ENCODE assay signal across 1 cellular context in the genomic region with DNA sequence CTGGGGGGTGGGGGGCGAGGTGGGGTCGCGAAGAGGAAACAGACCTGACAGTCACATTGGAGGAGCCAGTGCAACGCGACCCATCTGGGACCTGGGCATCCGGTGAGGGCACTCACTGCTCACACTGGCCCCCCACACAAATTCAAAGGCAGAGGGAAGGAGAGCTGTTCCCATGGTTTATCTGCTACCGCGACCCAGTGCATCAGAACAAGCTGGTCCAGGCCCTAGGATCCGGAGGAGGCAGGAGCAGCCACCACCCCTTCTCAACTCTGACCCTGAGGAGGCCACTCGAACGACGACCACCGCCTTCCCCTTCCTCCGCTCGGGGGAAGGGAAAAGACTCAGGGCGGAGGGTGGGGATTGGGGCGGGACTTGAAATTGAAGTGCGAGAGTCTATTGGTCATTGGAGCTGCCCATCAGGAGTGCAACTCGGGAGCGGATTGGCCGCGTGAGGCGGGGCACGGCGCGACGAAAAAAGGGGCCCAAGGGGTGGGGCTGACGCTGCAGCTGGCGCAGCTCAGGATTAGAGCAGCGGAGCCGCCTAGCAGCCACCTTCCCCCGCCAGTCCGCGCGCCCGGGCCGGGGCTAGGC.
TF ChIP-seq lines count a peak whose summit lies in the region.

A gene (plus strand): TSS at position 526 of the 591 bp plus-strand sequence. CDS start 155 bp downstream, outside the sequence.

TF ChIP-seq in HepG2, 621 proteins besides CTCF, POLR2A, EP300 and RAD21 (continued from another document and continues in another):
- TF ChIP-seq, protein P1, sequence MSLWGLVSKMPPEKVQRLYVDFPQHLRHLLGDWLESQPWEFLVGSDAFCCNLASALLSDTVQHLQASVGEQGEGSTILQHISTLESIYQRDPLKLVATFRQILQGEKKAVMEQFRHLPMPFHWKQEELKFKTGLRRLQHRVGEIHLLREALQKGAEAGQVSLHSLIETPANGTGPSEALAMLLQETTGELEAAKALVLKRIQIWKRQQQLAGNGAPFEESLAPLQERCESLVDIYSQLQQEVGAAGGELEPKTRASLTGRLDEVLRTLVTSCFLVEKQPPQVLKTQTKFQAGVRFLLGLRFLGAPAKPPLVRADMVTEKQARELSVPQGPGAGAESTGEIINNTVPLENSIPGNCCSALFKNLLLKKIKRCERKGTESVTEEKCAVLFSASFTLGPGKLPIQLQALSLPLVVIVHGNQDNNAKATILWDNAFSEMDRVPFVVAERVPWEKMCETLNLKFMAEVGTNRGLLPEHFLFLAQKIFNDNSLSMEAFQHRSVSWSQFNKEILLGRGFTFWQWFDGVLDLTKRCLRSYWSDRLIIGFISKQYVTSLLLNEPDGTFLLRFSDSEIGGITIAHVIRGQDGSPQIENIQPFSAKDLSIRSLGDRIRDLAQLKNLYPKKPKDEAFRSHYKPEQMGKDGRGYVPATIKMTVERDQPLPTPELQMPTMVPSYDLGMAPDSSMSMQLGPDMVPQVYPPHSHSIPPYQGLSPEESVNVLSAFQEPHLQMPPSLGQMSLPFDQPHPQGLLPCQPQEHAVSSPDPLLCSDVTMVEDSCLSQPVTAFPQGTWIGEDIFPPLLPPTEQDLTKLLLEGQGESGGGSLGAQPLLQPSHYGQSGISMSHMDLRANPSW (CRISPR knock-in tag; IDR thresholded peaks at IDR 0.05; ENCODE audit: borderline replicate concordance), result no peak
- TF ChIP-seq, protein P2, sequence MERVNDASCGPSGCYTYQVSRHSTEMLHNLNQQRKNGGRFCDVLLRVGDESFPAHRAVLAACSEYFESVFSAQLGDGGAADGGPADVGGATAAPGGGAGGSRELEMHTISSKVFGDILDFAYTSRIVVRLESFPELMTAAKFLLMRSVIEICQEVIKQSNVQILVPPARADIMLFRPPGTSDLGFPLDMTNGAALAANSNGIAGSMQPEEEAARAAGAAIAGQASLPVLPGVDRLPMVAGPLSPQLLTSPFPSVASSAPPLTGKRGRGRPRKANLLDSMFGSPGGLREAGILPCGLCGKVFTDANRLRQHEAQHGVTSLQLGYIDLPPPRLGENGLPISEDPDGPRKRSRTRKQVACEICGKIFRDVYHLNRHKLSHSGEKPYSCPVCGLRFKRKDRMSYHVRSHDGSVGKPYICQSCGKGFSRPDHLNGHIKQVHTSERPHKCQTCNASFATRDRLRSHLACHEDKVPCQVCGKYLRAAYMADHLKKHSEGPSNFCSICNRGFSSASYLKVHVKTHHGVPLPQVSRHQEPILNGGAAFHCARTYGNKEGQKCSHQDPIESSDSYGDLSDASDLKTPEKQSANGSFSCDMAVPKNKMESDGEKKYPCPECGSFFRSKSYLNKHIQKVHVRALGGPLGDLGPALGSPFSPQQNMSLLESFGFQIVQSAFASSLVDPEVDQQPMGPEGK (CRISPR knock-in tag; IDR thresholded peaks at IDR 0.05), result peak; percentile 59; the same call in 1 of the 2 replicates
- TF ChIP-seq, protein P3, sequence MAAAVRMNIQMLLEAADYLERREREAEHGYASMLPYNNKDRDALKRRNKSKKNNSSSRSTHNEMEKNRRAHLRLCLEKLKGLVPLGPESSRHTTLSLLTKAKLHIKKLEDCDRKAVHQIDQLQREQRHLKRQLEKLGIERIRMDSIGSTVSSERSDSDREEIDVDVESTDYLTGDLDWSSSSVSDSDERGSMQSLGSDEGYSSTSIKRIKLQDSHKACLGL (CRISPR knock-in tag; IDR thresholded peaks at IDR 0.05), result no peak
- no peak for TF ChIP-seq NR1H2 (CRISPR knock-in tag; IDR thresholded peaks at IDR 0.05; ENCODE audit: borderline replicate concordance, low read depth)
- TF ChIP-seq, protein P4, sequence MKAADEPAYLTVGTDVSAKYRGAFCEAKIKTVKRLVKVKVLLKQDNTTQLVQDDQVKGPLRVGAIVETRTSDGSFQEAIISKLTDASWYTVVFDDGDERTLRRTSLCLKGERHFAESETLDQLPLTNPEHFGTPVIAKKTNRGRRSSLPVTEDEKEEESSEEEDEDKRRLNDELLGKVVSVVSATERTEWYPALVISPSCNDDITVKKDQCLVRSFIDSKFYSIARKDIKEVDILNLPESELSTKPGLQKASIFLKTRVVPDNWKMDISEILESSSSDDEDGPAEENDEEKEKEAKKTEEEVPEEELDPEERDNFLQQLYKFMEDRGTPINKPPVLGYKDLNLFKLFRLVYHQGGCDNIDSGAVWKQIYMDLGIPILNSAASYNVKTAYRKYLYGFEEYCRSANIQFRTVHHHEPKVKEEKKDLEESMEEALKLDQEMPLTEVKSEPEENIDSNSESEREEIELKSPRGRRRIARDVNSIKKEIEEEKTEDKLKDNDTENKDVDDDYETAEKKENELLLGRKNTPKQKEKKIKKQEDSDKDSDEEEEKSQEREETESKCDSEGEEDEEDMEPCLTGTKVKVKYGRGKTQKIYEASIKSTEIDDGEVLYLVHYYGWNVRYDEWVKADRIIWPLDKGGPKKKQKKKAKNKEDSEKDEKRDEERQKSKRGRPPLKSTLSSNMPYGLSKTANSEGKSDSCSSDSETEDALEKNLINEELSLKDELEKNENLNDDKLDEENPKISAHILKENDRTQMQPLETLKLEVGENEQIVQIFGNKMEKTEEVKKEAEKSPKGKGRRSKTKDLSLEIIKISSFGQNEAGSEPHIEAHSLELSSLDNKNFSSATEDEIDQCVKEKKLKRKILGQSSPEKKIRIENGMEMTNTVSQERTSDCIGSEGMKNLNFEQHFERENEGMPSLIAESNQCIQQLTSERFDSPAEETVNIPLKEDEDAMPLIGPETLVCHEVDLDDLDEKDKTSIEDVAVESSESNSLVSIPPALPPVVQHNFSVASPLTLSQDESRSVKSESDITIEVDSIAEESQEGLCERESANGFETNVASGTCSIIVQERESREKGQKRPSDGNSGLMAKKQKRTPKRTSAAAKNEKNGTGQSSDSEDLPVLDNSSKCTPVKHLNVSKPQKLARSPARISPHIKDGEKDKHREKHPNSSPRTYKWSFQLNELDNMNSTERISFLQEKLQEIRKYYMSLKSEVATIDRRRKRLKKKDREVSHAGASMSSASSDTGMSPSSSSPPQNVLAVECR (CRISPR knock-in tag; IDR thresholded peaks at IDR 0.05; ENCODE audit: borderline replicate concordance), result peak; percentile 37; the same call in 1 of the 2 replicates
- no peak for TF ChIP-seq ZNF644 (CRISPR knock-in tag; IDR thresholded peaks at IDR 0.05; ENCODE audit: low read depth)
- TF ChIP-seq NRL (CRISPR knock-in tag; IDR thresholded peaks at IDR 0.05; ENCODE audit: borderline replicate concordance), result 0 out of 2 replicates have a peak, but pooled peaks have one; percentile 25
- TF ChIP-seq MAFK (conservative IDR thresholded peaks at IDR 0.05 in 1 of 2, IDR thresholded peaks at IDR 0.05 in 1 of 2; ENCODE audit: low read length in 2 of 2), result no peak
- no peak for TF ChIP-seq FOXO1 (CRISPR knock-in tag; IDR thresholded peaks at IDR 0.05)
- TF ChIP-seq, protein P5, sequence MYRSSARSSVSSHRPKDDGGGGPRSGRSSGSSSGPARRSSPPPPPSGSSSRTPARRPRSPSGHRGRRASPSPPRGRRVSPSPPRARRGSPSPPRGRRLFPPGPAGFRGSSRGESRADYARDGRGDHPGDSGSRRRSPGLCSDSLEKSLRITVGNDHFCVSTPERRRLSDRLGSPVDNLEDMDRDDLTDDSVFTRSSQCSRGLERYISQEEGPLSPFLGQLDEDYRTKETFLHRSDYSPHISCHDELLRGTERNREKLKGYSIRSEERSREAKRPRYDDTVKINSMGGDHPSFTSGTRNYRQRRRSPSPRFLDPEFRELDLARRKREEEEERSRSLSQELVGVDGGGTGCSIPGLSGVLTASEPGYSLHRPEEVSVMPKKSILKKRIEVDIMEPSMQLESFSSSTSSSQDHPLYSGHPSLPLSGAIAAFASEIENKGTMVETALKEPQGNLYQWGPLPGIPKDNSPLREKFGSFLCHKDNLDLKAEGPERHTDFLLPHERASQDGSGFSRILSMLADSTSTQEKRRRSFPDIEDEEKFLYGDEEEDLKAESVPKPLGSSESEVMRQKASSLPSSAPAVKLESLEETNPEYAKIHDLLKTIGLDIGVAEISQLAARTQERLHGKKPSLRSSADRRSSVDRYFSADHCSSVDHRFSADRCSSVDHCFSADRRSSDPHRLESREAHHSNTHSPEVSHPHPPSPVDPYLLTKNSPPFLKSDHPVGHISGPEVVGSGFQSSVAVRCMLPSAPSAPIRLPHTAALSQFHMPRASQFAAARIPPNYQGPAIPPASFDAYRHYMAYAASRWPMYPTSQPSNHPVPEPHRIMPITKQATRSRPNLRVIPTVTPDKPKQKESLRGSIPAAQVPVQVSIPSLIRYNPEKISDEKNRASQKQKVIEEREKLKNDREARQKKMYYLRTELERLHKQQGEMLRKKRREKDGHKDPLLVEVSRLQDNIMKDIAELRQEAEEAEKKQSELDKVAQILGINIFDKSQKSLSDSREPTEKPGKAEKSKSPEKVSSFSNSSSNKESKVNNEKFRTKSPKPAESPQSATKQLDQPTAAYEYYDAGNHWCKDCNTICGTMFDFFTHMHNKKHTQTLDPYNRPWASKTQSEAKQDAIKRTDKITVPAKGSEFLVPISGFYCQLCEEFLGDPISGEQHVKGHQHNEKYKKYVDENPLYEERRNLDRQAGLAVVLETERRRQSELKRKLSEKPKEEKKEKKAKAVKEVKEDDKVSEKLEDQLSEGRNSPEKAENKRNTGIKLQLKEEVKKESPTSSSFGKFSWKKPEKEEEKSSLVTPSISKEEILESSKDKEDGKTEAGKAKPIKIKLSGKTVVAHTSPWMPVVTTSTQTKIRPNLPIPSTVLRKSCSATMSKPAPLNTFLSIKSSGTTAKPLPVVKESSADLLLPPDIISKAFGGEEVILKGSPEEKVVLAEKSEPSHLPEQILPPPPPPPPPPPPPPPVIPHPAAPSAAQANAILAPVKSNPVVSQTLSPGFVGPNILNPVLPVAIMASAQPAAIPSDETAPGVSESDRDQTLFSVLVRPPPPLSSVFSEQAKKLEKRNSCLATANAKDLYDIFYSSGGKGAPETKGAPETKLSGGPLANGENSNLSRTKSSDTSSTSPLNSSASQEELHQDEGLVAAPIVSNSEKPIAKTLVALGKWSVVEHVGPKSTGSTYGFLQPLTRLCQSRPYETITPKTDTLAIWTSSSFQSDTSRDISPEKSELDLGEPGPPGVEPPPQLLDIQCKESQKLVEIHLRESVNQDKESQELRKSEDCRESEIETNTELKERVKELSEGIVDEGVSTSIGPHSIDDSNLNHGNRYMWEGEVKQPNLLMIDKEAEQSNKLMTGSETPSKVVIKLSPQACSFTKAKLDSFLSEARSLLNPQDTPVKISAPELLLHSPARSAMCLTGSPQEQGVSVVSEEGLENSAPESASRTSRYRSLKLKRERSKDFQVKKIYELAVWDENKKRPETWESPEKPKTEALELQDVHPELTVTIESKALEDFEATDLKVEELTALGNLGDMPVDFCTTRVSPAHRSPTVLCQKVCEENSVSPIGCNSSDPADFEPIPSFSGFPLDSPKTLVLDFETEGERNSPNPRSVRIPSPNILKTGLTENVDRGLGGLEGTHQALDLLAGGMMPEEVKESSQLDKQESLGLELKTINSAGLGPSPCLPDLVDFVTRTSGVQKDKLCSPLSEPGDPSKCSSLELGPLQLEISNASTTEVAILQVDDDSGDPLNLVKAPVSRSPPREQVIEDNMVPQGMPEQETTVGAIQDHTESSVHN (CRISPR knock-in tag; IDR thresholded peaks at IDR 0.05), result no peak
- TF ChIP-seq ZNF75D (CRISPR knock-in tag; IDR thresholded peaks at IDR 0.05; ENCODE audit: borderline replicate concordance), result no peak
- no peak for TF ChIP-seq ZNF549 (CRISPR knock-in tag; IDR thresholded peaks at IDR 0.05)
- no peak for TF ChIP-seq GTF3A (CRISPR knock-in tag; conservative IDR thresholded peaks at IDR 0.05)
- TF ChIP-seq REXO4 (CRISPR knock-in tag; IDR thresholded peaks at IDR 0.05; ENCODE audit: borderline replicate concordance), result no peak
- TF ChIP-seq, protein P6, sequence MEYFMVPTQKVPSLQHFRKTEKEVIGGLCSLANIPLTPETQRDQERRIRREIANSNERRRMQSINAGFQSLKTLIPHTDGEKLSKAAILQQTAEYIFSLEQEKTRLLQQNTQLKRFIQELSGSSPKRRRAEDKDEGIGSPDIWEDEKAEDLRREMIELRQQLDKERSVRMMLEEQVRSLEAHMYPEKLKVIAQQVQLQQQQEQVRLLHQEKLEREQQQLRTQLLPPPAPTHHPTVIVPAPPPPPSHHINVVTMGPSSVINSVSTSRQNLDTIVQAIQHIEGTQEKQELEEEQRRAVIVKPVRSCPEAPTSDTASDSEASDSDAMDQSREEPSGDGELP (IDR thresholded peaks at IDR 0.05; ENCODE audit: borderline replicate concordance, low read depth), result peak; percentile 19; the same call in 1 of the 2 replicates
- no peak for TF ChIP-seq ZNF569 (CRISPR knock-in tag; IDR thresholded peaks at IDR 0.05; ENCODE audit: borderline replicate concordance)
- TF ChIP-seq ASH2L (IDR thresholded peaks at IDR 0.05; ENCODE audit: insufficient read length, low read depth, low read length), result no peak
- TF ChIP-seq, protein P7, sequence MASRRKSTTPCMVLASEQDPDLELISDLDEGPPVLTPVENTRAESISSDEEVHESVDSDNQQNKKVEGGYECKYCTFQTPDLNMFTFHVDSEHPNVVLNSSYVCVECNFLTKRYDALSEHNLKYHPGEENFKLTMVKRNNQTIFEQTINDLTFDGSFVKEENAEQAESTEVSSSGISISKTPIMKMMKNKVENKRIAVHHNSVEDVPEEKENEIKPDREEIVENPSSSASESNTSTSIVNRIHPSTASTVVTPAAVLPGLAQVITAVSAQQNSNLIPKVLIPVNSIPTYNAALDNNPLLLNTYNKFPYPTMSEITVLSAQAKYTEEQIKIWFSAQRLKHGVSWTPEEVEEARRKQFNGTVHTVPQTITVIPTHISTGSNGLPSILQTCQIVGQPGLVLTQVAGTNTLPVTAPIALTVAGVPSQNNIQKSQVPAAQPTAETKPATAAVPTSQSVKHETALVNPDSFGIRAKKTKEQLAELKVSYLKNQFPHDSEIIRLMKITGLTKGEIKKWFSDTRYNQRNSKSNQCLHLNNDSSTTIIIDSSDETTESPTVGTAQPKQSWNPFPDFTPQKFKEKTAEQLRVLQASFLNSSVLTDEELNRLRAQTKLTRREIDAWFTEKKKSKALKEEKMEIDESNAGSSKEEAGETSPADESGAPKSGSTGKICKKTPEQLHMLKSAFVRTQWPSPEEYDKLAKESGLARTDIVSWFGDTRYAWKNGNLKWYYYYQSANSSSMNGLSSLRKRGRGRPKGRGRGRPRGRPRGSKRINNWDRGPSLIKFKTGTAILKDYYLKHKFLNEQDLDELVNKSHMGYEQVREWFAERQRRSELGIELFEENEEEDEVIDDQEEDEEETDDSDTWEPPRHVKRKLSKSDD (CRISPR knock-in tag; IDR thresholded peaks at IDR 0.05; ENCODE audit: low read depth), result no peak
- peak; percentile 63; the same call in 1 of the 2 replicates for TF ChIP-seq SP4 (CRISPR knock-in tag; IDR thresholded peaks at IDR 0.05)
- TF ChIP-seq ZNF382 (CRISPR knock-in tag; IDR thresholded peaks at IDR 0.05; ENCODE audit: borderline replicate concordance), result no peak
- TF ChIP-seq ELF4 (CRISPR knock-in tag; IDR thresholded peaks at IDR 0.05; ENCODE audit: borderline replicate concordance), result no peak
- TF ChIP-seq, protein P8, sequence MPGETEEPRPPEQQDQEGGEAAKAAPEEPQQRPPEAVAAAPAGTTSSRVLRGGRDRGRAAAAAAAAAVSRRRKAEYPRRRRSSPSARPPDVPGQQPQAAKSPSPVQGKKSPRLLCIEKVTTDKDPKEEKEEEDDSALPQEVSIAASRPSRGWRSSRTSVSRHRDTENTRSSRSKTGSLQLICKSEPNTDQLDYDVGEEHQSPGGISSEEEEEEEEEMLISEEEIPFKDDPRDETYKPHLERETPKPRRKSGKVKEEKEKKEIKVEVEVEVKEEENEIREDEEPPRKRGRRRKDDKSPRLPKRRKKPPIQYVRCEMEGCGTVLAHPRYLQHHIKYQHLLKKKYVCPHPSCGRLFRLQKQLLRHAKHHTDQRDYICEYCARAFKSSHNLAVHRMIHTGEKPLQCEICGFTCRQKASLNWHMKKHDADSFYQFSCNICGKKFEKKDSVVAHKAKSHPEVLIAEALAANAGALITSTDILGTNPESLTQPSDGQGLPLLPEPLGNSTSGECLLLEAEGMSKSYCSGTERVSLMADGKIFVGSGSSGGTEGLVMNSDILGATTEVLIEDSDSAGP (CRISPR knock-in tag; IDR thresholded peaks at IDR 0.05; ENCODE audit: borderline replicate concordance), result no peak
- no peak for TF ChIP-seq ZNF335 (CRISPR knock-in tag; IDR thresholded peaks at IDR 0.05)
- 0 out of 2 replicates have a peak, but pooled peaks have one; percentile 16 for TF ChIP-seq ZNF614 (CRISPR knock-in tag; IDR thresholded peaks at IDR 0.05; ENCODE audit: borderline replicate concordance)
- TF ChIP-seq ELF1 (CRISPR knock-in tag; IDR thresholded peaks at IDR 0.05), result no peak
- no peak for TF ChIP-seq MAFF (IDR thresholded peaks at IDR 0.05; ENCODE audit: low read depth, low read length)
- peak; percentile 20; the same call in 1 of the 2 replicates for TF ChIP-seq HOXA3 (CRISPR knock-in tag; IDR thresholded peaks at IDR 0.05)
